23 cellular contexts compared by ENCODE assay signal in genomic region chr3:57791245-57791644, GRCh38. TPM values are rescaled to one million over a fixed set of nuclear protein-coding genes. Genes with fewer than 3 reads are reported as not detected.
DNase-seq lines count a peak whose midpoint lies in the region; ATAC-seq and TF ChIP-seq lines count a peak whose summit lies in the region.
"Had no signal": no experiment of that assay in that cellular context is flagged by ENCODE, and none has a peak within 500 bp of the region (broad histone marks: within the 10 kb centered on the region; RNA-seq: fewer than 3 reads in every experiment).

No MANE protein-coding gene starts in this region.

- H3K9me2 ChIP-seq in Loucy (replicated peaks; ENCODE audit: low read depth, low read length), result no peaks in the 10 kb centered on the region

- H3K9ac ChIP-seq in Loucy (ENCODE audit: low read depth, low read length, poor library complexity, severe bottlenecking), result no peak overlapping the region

- peak; percentile 97 to 98 for DNase-seq in AML-193 (lab: John Stamatoyannopoulos, UW)
- peak; percentile 32 for DNase-seq in SK-MEL-5 (ENCODE audit: low read depth, low spot score)
- DNase-seq in fibroblast of pulmonary artery (ENCODE audit: low read depth), result peak; percentile 57
- no peak for DNase-seq in COR-L47 (lab: John Stamatoyannopoulos, UW)
- no peak for DNase-seq in HK-2 (ENCODE audit: unreplicated experiment)
- DNase-seq: activated CD4-positive, alpha-beta T cell treated with anti-CD3 and anti-CD28 coated beads for 36 hours; adrenal gland; DMS79; dorsolateral prefrontal cortex; GOT3; KG1; NCI-H1436; NCI-H2227 treated with DMSO at 0.1 percent for 48 hours; ovary; right lobe of liver; SHP77; stimulated activated naive CD4-positive, alpha-beta T cell treated with Interleukin-2 at 50 U/mL for 16 hours had no signal

- no peaks in the 10 kb centered on the region for H3F3A ChIP-seq in Loucy (ENCODE audit: low read depth)

- H4K20me1 ChIP-seq in Loucy (ENCODE audit: insufficient read depth, low read length, poor library complexity, severe bottlenecking), result peaks cover 18% of the 10 kb centered on the region

- peak overlapping the region; percentile 62 for H3K4me2 ChIP-seq in Loucy (ENCODE audit: low read depth, low read length, poor library complexity, severe bottlenecking)

- no peaks in the 10 kb centered on the region for H3K27me3 ChIP-seq in Loucy (ENCODE audit: insufficient read depth, low read length, poor library complexity, severe bottlenecking)
- H3K27me3 ChIP-seq: adrenal gland, cardiac muscle cell, dorsolateral prefrontal cortex, ovary, right lobe of liver, tibial nerve had no signal

- peaks cover 32% of the 10 kb centered on the region for H3K4me1 ChIP-seq in Loucy (ENCODE audit: insufficient read depth, low read length, poor library complexity, severe bottlenecking)

- TF ChIP-seq CTCF in Loucy (conservative IDR thresholded peaks at IDR 0.05; ENCODE audit: low read length), result no peak
- no peak for TF ChIP-seq CTCF in fibroblast of pulmonary artery (IDR thresholded peaks at IDR 0.05; ENCODE audit: low read length, missing control alignments)

- in situ Hi-C loops in SK-MEL-5 (cut with HindIII; ENCODE audit: low pct_unique_long_range_greater_than_20kb, low sequenced_read_pairs), result no loop called here

- H3K36me3 ChIP-seq in Loucy (ENCODE audit: insufficient read depth, low read length), result no peaks in the 10 kb centered on the region
- H3K36me3 ChIP-seq: adrenal gland, cardiac muscle cell, ovary, right lobe of liver, tibial nerve had no signal

- H3K9me3 ChIP-seq in Loucy (ENCODE audit: insufficient read depth, low read depth, low read length), result no peaks in the 10 kb centered on the region
- H3K9me3 ChIP-seq: adrenal gland, ovary, right lobe of liver, tibial nerve had no signal

- ATAC-seq in HG02571 (IDR thresholded peaks at IDR 0.05; ENCODE audit: unreplicated experiment), result no peak
- ATAC-seq in activated CD4-positive, CD25-positive, alpha-beta regulatory T cell treated with anti-CD3 and anti-CD28 coated beads, Interleukin-2, amount 50 U/mL, for 24 hours, result no peak
- ATAC-seq: activated CD4-positive, alpha-beta T cell treated with anti-CD3 and anti-CD28 coated beads for 36 hours; esophagus mucosa had no signal

- no peak overlapping the region for H2AFZ ChIP-seq in Loucy (ENCODE audit: low read length)

- H3K4me3 ChIP-seq in Loucy (ENCODE audit: low read length, poor library complexity, severe bottlenecking) (peak overlapping the region; percentile 27), fibroblast of pulmonary artery (replicated peaks; ENCODE audit: low read depth, low read length) (no peak overlapping the region)
- H3K4me3 ChIP-seq: adrenal gland, cardiac muscle cell, dorsolateral prefrontal cortex, ovary, right lobe of liver, tibial nerve had no signal

- peaks cover 74% of the 10 kb centered on the region for H3K79me2 ChIP-seq in Loucy (ENCODE audit: insufficient read depth, low read length)

RNA-seq across cellular contexts. Expression of gene SLMAP, which starts 35.1 kb away (rescaled TPM):
- total RNA-seq in SK-MEL-5 (2014; rRNA removed; shearing (Covaris generic)), result 26.1 and 28.9 TPM in 2 replicates
- polyA plus RNA-seq in SK-MEL-5 (2015; cell fraction: cytosol; rRNA removed), result 23.1 and 28.3 TPM in 2 replicates
- polyA plus RNA-seq in SK-MEL-5 (2015; cell fraction: nucleus; rRNA removed), result 28.0 and 32.5 TPM in 2 replicates

Comparison
In these comparisons a context has a peak if more than half of its experiments do, and no peak if none do; other contexts are left out.
1. DNase-seq: peak in AML-193 (2 of 2), SK-MEL-5 (single experiment) and fibroblast of pulmonary artery (single experiment); none in COR-L47 (single experiment) and HK-2 (single experiment).